Comparison of ENCODE assay signal across 12 cellular contexts in the genomic region with DNA sequence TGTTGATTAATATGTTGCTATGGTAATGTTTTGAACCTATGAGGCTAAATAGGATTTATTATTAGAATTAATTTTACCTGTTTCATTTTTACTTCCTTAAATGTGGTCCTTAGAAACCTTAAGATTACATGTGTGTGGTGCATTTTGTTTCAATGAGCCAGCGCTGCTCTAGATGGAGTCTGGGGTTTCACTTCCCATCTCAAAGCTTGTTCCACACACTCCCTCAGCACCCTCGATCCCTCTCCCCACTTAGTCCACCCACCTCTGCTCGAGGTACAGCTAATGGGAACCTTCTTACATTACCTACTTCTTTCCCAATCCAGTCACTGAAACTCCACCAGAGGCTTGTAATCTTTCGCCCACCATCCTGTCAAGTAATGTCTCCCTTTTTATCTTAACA.
DNase-seq lines count a peak whose midpoint lies in the region; ATAC-seq and TF ChIP-seq lines count a peak whose summit lies in the region.
"Had no signal": no experiment of that assay in that cellular context is flagged by ENCODE, and none has a peak within 500 bp of the region (broad histone marks: within the 10 kb centered on the region; RNA-seq: fewer than 3 reads in every experiment).

No MANE protein-coding gene starts in this region.

- no peaks in the 10 kb centered on the region for H3K27me3 ChIP-seq in heart left ventricle
- H3K27me3 ChIP-seq in dorsolateral prefrontal cortex, result no peaks in the 10 kb centered on the region

- no peaks in the 10 kb centered on the region for H3K27me3 Mint-ChIP-seq in activated CD4-positive, alpha-beta T cell treated with anti-CD3 and anti-CD28 coated beads for 36 hours

- CTCF ChIA-PET in activated CD4-positive, alpha-beta T cell treated with anti-CD3 and anti-CD28 coated beads for 36 hours (lab: Charles Lee), result no interaction called here

- 78 to 84% (median 82%) methylated on average over 4 of the region's 4 CpGs for WGBS in heart left ventricle, 4 donors

- no peaks in the 10 kb centered on the region for H3K4me1 ChIP-seq in heart left ventricle

- H3K27ac ChIP-seq in heart left ventricle (no peak overlapping the region), dorsolateral prefrontal cortex (no peak overlapping the region)
- H3K27ac ChIP-seq: KMS-11 had no signal

- no peaks in the 10 kb centered on the region for H3K4me1 Mint-ChIP-seq in activated CD4-positive, alpha-beta T cell treated with anti-CD3 and anti-CD28 coated beads for 36 hours

- TF ChIP-seq CTCF in GM13977 (IDR thresholded peaks at IDR 0.05; ENCODE audit: extremely low read depth, insufficient read depth, missing control alignments) (no peak), heart left ventricle (IDR thresholded peaks at IDR 0.05) (no peak), dorsolateral prefrontal cortex (IDR thresholded peaks at IDR 0.05 in 54 of 56, conservative IDR thresholded peaks at IDR 0.05 in 2 of 56; ENCODE audit: low read depth in 1 of 56, partially characterized antibody in 56 of 56) (no peak)

- no peak overlapping the region for H3K27ac Mint-ChIP-seq in activated CD4-positive, alpha-beta T cell treated with anti-CD3 and anti-CD28 coated beads for 36 hours

- in situ Hi-C loops in GM13977 (cut with MboI; ENCODE audit: low pct_unique_long_range_greater_than_20kb, low sequenced_read_pairs, unreplicated experiment), result no loop called here

- H3K9me3 ChIP-seq in heart left ventricle, result peaks cover 0 to 11% (median 0%) of the 10 kb centered on the region in 12 donors

- no peaks in the 10 kb centered on the region for H3K36me3 Mint-ChIP-seq in activated CD4-positive, alpha-beta T cell treated with anti-CD3 and anti-CD28 coated beads for 36 hours (ENCODE audit: low read depth)
- H3K36me3 Mint-ChIP-seq: activated naive CD4-positive, alpha-beta T cell treated with anti-CD3 and anti-CD28 coated beads, Interleukin-2, amount 50 U/mL, for 72 hours had no signal

- H3K9me3 Mint-ChIP-seq in activated CD4-positive, alpha-beta T cell treated with anti-CD3 and anti-CD28 coated beads for 36 hours (ENCODE audit: low read depth), result peaks cover 4% of the 10 kb centered on the region

- no peak for TF ChIP-seq POLR2A in heart left ventricle (IDR thresholded peaks at IDR 0.05)

- POLR2A ChIA-PET in activated CD4-positive, alpha-beta T cell treated with anti-CD3 and anti-CD28 coated beads for 36 hours (lab: Charles Lee), result no interaction called here

- no peak overlapping the region for H3K4me3 ChIP-seq in heart left ventricle
- no peak overlapping the region for H3K4me3 ChIP-seq in dorsolateral prefrontal cortex

- H3K36me3 ChIP-seq in heart left ventricle, result no peaks in the 10 kb centered on the region

- DNase-seq in GM13977 (ENCODE audit: low spot score) (peak; percentile 5), heart left ventricle (no peak), islet precursor cell (no peak), dorsolateral prefrontal cortex (no peak)
- no peak for DNase-seq in activated CD4-positive, alpha-beta T cell treated with anti-CD3 and anti-CD28 coated beads for 36 hours
- DNase-seq: NCI-H1694 treated with DMSO at 0.1 percent for 48 hours; stimulated activated CD4-positive, alpha-beta T cell treated with anti-CD3 and anti-CD28 coated beads, Interleukin-1b, Interleukin-23, amount 100 ng/mL, for 48 hours had no signal

- H3K4me3 Mint-ChIP-seq in activated CD4-positive, alpha-beta T cell treated with anti-CD3 and anti-CD28 coated beads for 36 hours, result no peak overlapping the region

- intact Hi-C loops in heart left ventricle (cut with DNase I), result no loop called here
- intact Hi-C loops in activated CD4-positive, alpha-beta T cell treated with anti-CD3 and anti-CD28 coated beads for 36 hours (cut with DNase I, micrococcal nuclease), result no loop called here
- intact Hi-C loops in dorsolateral prefrontal cortex (cut with DNase I), result no loop called here

- peak; percentile 78 for ATAC-seq in GM19468 (IDR thresholded peaks at IDR 0.05; ENCODE audit: extremely low read depth, unreplicated experiment)
- ATAC-seq in HG02852 (IDR thresholded peaks at IDR 0.05; ENCODE audit: unreplicated experiment), result peak; percentile 90
- peak; percentile 48 for ATAC-seq in HG03469 (IDR thresholded peaks at IDR 0.05; ENCODE audit: unreplicated experiment)
- no peak for ATAC-seq in heart left ventricle
- no peak for ATAC-seq in activated CD4-positive, alpha-beta T cell treated with anti-CD3 and anti-CD28 coated beads for 36 hours
- ATAC-seq: activated naive CD4-positive, alpha-beta T cell treated with anti-CD3 and anti-CD28 coated beads, Interleukin-2, amount 50 U/mL, for 72 hours had no signal

Comparison
In these comparisons a context has a peak if more than half of its experiments do, and no peak if none do; other contexts are left out.
1. ATAC-seq: peak in GM19468 (single experiment), HG02852 (single experiment) and HG03469 (single experiment); none in heart left ventricle (0 of 4) and activated CD4-positive, alpha-beta T cell treated with anti-CD3 and anti-CD28 coated beads for 36 hours (single experiment).